9 cellular contexts compared by ENCODE assay signal in the genomic region with DNA sequence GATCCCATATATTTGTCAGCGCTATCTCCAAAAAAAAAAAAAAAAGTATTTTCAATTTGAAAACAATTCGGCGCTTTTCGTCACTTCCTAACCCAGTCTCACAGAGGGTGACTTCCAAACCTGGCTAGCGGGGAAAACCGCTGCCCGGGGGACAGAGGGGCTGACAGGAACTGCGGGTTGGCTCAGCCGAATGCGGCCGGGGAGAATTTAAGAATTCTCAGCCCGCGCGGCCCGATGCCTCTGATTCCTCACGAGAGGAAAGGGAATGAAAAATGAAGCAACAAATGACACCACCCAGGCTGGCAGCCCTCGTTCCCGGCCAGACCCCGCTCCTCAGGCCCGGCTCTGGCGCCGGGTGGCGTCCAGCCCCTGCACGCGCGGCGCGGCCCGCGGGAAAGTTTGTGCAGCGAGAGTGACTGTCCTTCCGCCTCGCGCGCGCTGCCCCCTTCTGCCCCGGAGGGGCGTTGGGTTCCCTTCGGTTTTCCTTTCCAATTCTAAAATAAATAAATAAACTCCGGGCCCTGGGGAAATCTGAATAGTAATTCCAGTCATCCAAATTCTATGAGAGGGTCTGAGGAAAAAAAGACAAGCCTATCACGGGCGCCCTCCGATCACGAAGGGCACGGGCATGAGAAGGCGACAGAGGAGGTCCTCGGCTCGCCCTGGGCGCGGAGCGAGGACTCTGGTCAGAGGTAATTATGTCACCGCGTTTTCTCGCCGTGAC. TPM values are rescaled to one million over a fixed set of nuclear protein-coding genes. Genes with fewer than 3 reads are reported as not detected.
DNase-seq lines count a peak whose midpoint lies in the region; ATAC-seq and TF ChIP-seq lines count a peak whose summit lies in the region.
"Had no signal": no experiment of that assay in that cellular context is flagged by ENCODE, and none has a peak within 500 bp of the region (broad histone marks: within the 10 kb centered on the region; RNA-seq: fewer than 3 reads in every experiment).

No MANE protein-coding gene starts in this region.

- DNase-seq in AG04449 (ENCODE audit: low read depth, low spot score) = no peak
- DNase-seq in H7 = peak; percentile 63
- no peak for DNase-seq in ascending aorta (ENCODE audit: low spot score in 2 of 2)
- DNase-seq in myocyte (ENCODE audit: low read depth) = peak; percentile 30
- no peak for DNase-seq in globus pallidus (ENCODE audit: low spot score)
- DNase-seq in thyroid gland = no peak
- DNase-seq in NCI-H2227 treated with DMSO at 0.1 percent for 48 hours (lab: John Stamatoyannopoulos, UW) = no peak
- DNase-seq: hippocampal formation had no signal

- no peak for TF ChIP-seq POLR2A in thyroid gland (IDR thresholded peaks at IDR 0.05)

- peaks cover 27 to 61% of the 10 kb centered on the region in 2 donors for H3K4me1 ChIP-seq in ascending aorta
- H3K4me1 ChIP-seq in thyroid gland = peaks cover 50 to 91% of the 10 kb centered on the region in 2 donors

- intact Hi-C loops in ascending aorta (cut with DNase I) = loop anchor here (10.0 kb wide), 1 partner anchor 269 kb away; no protein-coding TSS in a partner anchor
- intact Hi-C loops in thyroid gland (cut with DNase I) = no loop called here

- 7 to 8% methylated on average over 52 to 55 of the region's 55 CpGs for WGBS in thyroid gland, 2 donors

- peak overlapping the region; percentile 23 for H3K4me3 ChIP-seq in AG04449 (ENCODE audit: low read depth, low read length)
- peak overlapping the region; percentile 40; the same call in 1 of the 2 replicates for H3K4me3 ChIP-seq in H7 (ENCODE audit: insufficient read depth, low read depth, low read length)
- H3K4me3 ChIP-seq in ascending aorta = peak overlapping the region; percentile 38 to 48
- H3K4me3 ChIP-seq in thyroid gland (replicated peaks in 1 of 3) = peak overlapping the region in 1 of 3 donors; percentile 15

- H3K27me3 ChIP-seq in H7 (ENCODE audit: control insufficient read depth, insufficient read depth, low read length) = peaks cover 95% of the 10 kb centered on the region
- H3K27me3 ChIP-seq in ascending aorta = peaks cover 71% of the 10 kb centered on the region
- peaks cover 88% of the 10 kb centered on the region for H3K27me3 ChIP-seq in thyroid gland

- ATAC-seq in HG03095 (IDR thresholded peaks at IDR 0.05; ENCODE audit: unreplicated experiment) = no peak

- H3K9me3 ChIP-seq in ascending aorta (no peaks in the 10 kb centered on the region), thyroid gland (no peaks in the 10 kb centered on the region)

- POLR2A ChIA-PET in AG04449 (lab: Yijun Ruan, JAX) = no interaction called here

- H3K36me3 ChIP-seq in H7 (replicated peaks; ENCODE audit: control insufficient read depth, insufficient read depth, low read length) = no peaks in the 10 kb centered on the region
- no peaks in the 10 kb centered on the region for H3K36me3 ChIP-seq in ascending aorta
- no peaks in the 10 kb centered on the region for H3K36me3 ChIP-seq in thyroid gland

- H3K27ac ChIP-seq in ascending aorta (no peak overlapping the region), thyroid gland (no peak overlapping the region)

- CTCF ChIA-PET in AG04449 (lab: Yijun Ruan, JAX) = no interaction called here

- TF ChIP-seq CTCF in AG04449 (IDR thresholded peaks at IDR 0.05; ENCODE audit: insufficient read depth, low read length, missing control alignments) (no peak), ascending aorta (IDR thresholded peaks at IDR 0.05) (no peak), thyroid gland (IDR thresholded peaks at IDR 0.05) (no peak)

RNA-seq across cellular contexts. Expression of a gene that starts 4.8 kb away (rescaled TPM):
- total RNA-seq in H7 (2014; rRNA removed; shearing (Covaris generic)) = 12.3 and 23.3 TPM in 2 replicates
- total RNA-seq in ascending aorta (not detected), myocyte (0.05 and 1.3 TPM in 2 replicates), thyroid gland (not detected)
- polyA plus RNA-seq in myocyte (2012) = 0.68 TPM

Comparison
In these comparisons a context has a peak if more than half of its experiments do, and no peak if none do; other contexts are left out.
1. DNase-seq: peak in H7 (single experiment) and myocyte (single experiment); none in AG04449 (single experiment), ascending aorta (0 of 2), globus pallidus (single experiment), thyroid gland (0 of 2) and NCI-H2227 treated with DMSO at 0.1 percent for 48 hours (single experiment).